16 cellular contexts compared by ENCODE assay signal in the genomic region with DNA sequence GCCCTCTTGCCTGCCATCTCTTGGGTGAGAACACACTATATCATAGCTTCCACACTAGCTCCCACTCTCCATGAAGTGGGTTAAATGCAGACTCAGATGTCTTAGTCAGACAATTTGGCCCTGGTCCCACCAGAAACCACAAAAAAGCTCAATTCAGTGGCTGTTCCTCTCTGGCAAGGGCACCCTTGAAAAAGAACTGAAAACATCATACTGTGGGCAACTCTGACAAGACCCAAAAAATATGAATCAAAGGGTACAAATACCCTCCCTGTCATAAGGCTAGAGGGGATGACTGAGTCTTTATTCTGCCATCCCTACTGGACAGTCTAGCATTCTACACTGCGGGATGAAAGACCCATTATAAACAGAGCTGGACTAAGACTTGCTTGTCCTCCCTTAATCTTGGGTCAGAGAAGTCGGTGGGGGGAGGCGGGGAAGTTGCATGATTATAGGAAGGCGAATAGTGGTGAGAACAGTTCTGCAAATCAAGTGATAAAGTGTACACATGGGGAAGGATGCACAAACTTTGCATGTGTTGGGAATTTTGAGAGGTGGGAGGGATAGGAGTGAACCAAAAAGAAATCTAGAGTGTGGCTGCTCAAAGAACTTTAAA.
DNase-seq lines count a peak whose midpoint lies in the region; ATAC-seq, FAIRE-seq and TF ChIP-seq lines count a peak whose summit lies in the region.
"Had no signal": no experiment of that assay in that cellular context is flagged by ENCODE, and none has a peak within 500 bp of the region (broad histone marks: within the 10 kb centered on the region; RNA-seq: fewer than 3 reads in every experiment).

No MANE protein-coding gene starts in this region.

- TF ChIP-seq EP300 in K562 (IDR thresholded peaks at IDR 0.05; ENCODE audit: low read length), result no peak

- H3K9ac ChIP-seq in K562 (ENCODE audit: insufficient read depth in 1 of 2, low read depth in 2 of 2, low read length in 2 of 2), result no peak overlapping the region

- no peaks in the 10 kb centered on the region for H3K9me3 ChIP-seq in K562 (replicated peaks; ENCODE audit: control insufficient read depth, insufficient read depth, low read depth, low read length)
- H3K9me3 ChIP-seq: esophagus muscularis mucosa, pancreas, tibial artery had no signal

- intact Hi-C loops in K562 (cut with micrococcal nuclease), result no loop called here

- H3K9me1 ChIP-seq in K562 (ENCODE audit: control insufficient read depth, insufficient read depth, low read length), result no peaks in the 10 kb centered on the region

- H3K9me3 Mint-ChIP-seq in WTC11, result peaks cover 9% of the 10 kb centered on the region; the same call in 1 of the 2 replicates
- H3K9me3 Mint-ChIP-seq: activated naive CD8-positive, alpha-beta T cell treated with anti-CD3 and anti-CD28 coated beads for 36 hours had no signal

- ATAC-seq in K562 (no peak), GM21360 (IDR thresholded peaks at IDR 0.05; ENCODE audit: unreplicated experiment) (no peak), GM18870 (IDR thresholded peaks at IDR 0.05; ENCODE audit: unreplicated experiment) (no peak), WTC11 (no peak)
- ATAC-seq: pancreas had no signal

- no peaks in the 10 kb centered on the region for H3K27me3 ChIP-seq in K562 (ENCODE audit: control insufficient read depth in 2 of 2, insufficient read depth in 2 of 2, low read length in 2 of 2)
- H3K27me3 ChIP-seq: esophagus muscularis mucosa, pancreas, tibial artery had no signal

- TF ChIP-seq CTCF in K562 (IDR thresholded peaks at IDR 0.05 in 2 of 3, conservative IDR thresholded peaks at IDR 0.05 in 1 of 3; ENCODE audit: insufficient read depth in 2 of 3, low read depth in 1 of 3, low read length in 3 of 3) (no peak), WTC11 (IDR thresholded peaks at IDR 0.05) (no peak)

- H3K27ac ChIP-seq in K562 (ENCODE audit: extremely low read depth, low read depth, low read length), result no peak overlapping the region
- H3K27ac ChIP-seq: coronary artery, esophagus muscularis mucosa, pancreas, tibial artery had no signal

- BruUV-seq in K562 (replicated peaks; lab: Mats Ljungman, UMichigan), result no TSS peak

- H3K4me3 Mint-ChIP-seq in WTC11, result no peak overlapping the region
- H3K4me3 Mint-ChIP-seq: activated naive CD8-positive, alpha-beta T cell treated with anti-CD3 and anti-CD28 coated beads for 36 hours had no signal

- in situ Hi-C loops in K562 (cut with MboI), result no loop called here

- WGBS in K562 (ENCODE audit: insufficient coverage, low coverage, missing lambda C conversion rate), result 3% methylated on average over 4 of the region's 4 CpGs

- H2AFZ ChIP-seq in K562 (ENCODE audit: low read depth, low read length), result no peak overlapping the region

- CTCF ChIA-PET in K562 (lab: Yijun Ruan, JAX; ENCODE audit: low intra/inter-chr PET ratio) (no interaction called here), WTC11 (lab: Charles Lee) (no interaction called here)

- no peak overlapping the region for H3K4me2 ChIP-seq in K562 (ENCODE audit: insufficient read depth, low read length)

- DNase-seq in CD1c-positive myeloid dendritic cell (ENCODE audit: extremely low spot score) (peak; percentile 22), MV-4-11 (lab: John Stamatoyannopoulos, UW) (peak; percentile 49), K562 (ENCODE audit: extremely low read depth in 1 of 4, low spot score in 3 of 4) (peak in 1 of 4 experiments; percentile 5), iris pigment epithelial cell (ENCODE audit: low read depth) (peak; percentile 27), WTC11 (ENCODE audit: low spot score) (no peak), AML-193 (lab: John Stamatoyannopoulos, UW) (no peak)
- DNase-seq: activated CD4-positive, alpha-beta T cell treated with anti-CD3 and anti-CD28 coated beads for 1 hour; activated naive CD8-positive, alpha-beta T cell treated with anti-CD3 and anti-CD28 coated beads for 36 hours; DMS153; mesendoderm; pancreas had no signal

- no peak overlapping the region for H3K27ac Mint-ChIP-seq in WTC11
- H3K27ac Mint-ChIP-seq: activated naive CD8-positive, alpha-beta T cell treated with anti-CD3 and anti-CD28 coated beads for 36 hours had no signal

- no peak for TF ChIP-seq RAD21 in K562 (CRISPR knock-in tag; conservative IDR thresholded peaks at IDR 0.05 in 1 of 2, IDR thresholded peaks at IDR 0.05 in 1 of 2)

- no peaks in the 10 kb centered on the region for H3K79me2 ChIP-seq in K562 (ENCODE audit: control insufficient read depth, insufficient read depth, low read length)

- no peaks in the 10 kb centered on the region for H3K27me3 Mint-ChIP-seq in WTC11 (ENCODE audit: low read depth)

- peaks cover 15% of the 10 kb centered on the region for H3K4me1 Mint-ChIP-seq in WTC11
- H3K4me1 Mint-ChIP-seq: activated naive CD8-positive, alpha-beta T cell treated with anti-CD3 and anti-CD28 coated beads for 36 hours had no signal

- H3K36me3 ChIP-seq in K562 (ENCODE audit: control insufficient read depth, insufficient read depth, low read length), result no peaks in the 10 kb centered on the region
- H3K36me3 ChIP-seq: esophagus muscularis mucosa, pancreas, tibial artery had no signal

- no peak for TF ChIP-seq POLR2A in K562 (conservative IDR thresholded peaks at IDR 0.05)

- H3K36me3 Mint-ChIP-seq in WTC11, result peaks cover 15% of the 10 kb centered on the region; the same call in 1 of the 2 replicates
- H3K36me3 Mint-ChIP-seq: activated naive CD8-positive, alpha-beta T cell treated with anti-CD3 and anti-CD28 coated beads for 36 hours had no signal

- H3K4me1 ChIP-seq in K562 (replicated peaks in 1 of 2; ENCODE audit: control insufficient read depth in 2 of 2, insufficient read depth in 2 of 2, low read length in 2 of 2), result peaks cover 0 to 3% of the 10 kb centered on the region in 2 experiments; a peak in 2 of 5 replicates
- H3K4me1 ChIP-seq: esophagus muscularis mucosa, pancreas, tibial artery had no signal

- no peaks in the 10 kb centered on the region for H4K20me1 ChIP-seq in K562 (replicated peaks; ENCODE audit: control insufficient read depth, insufficient read depth, low read length)

- no peak for FAIRE-seq in K562 (lab: Jason Lieb, UNC)
- FAIRE-seq: pancreas had no signal

- no peak overlapping the region for H3K4me3 ChIP-seq in K562
- H3K4me3 ChIP-seq: coronary artery, esophagus muscularis mucosa, pancreas, tibial artery had no signal

- POLR2A ChIA-PET in K562 (lab: Yijun Ruan, JAX), result interaction anchor here (0.5 kb wide), 1 partner anchor 54 kb away, joined by 3 read pairs; no protein-coding TSS in a partner anchor
- POLR2A ChIA-PET in WTC11 (lab: Charles Lee), result no interaction called here

TF ChIP-seq in K562, 482 proteins besides CTCF, POLR2A, EP300 and RAD21:
- TF ChIP-seq SAFB (IDR thresholded peaks at IDR 0.05; ENCODE audit: borderline replicate concordance, low read depth, low read length) (no peak), NFE2 (IDR thresholded peaks at IDR 0.05; ENCODE audit: low read depth) (0 out of 2 replicates have a peak, but pooled peaks have one; percentile 8)

TF ChIP-seq in WTC11, 78 proteins besides CTCF, POLR2A, EP300 and RAD21 (continues in another document):
- TF ChIP-seq ZNF416 (CRISPR knock-in tag; IDR thresholded peaks at IDR 0.05) (no peak), RELA (CRISPR knock-in tag; IDR thresholded peaks at IDR 0.05; ENCODE audit: borderline replicate concordance) (no peak), TCF7 (CRISPR knock-in tag; IDR thresholded peaks at IDR 0.05; ENCODE audit: low read depth) (no peak), TEAD1 (CRISPR knock-in tag; IDR thresholded peaks at IDR 0.05) (no peak), ATF2 (CRISPR knock-in tag; IDR thresholded peaks at IDR 0.05; ENCODE audit: borderline replicate concordance, low read depth) (no peak), ETV6 (CRISPR knock-in tag; IDR thresholded peaks at IDR 0.05) (no peak), SOX15 (CRISPR knock-in tag; IDR thresholded peaks at IDR 0.05) (no peak), GRHL2 (CRISPR knock-in tag; IDR thresholded peaks at IDR 0.05; ENCODE audit: insufficient replicate concordance, severe bottlenecking) (no peak), HMGXB4 (CRISPR knock-in tag; IDR thresholded peaks at IDR 0.05) (no peak)

Comparison
In these comparisons a context has a peak if more than half of its experiments do, and no peak if none do; other contexts are left out.
1. DNase-seq: peak in CD1c-positive myeloid dendritic cell (single experiment), MV-4-11 (single experiment) and iris pigment epithelial cell (single experiment); none in WTC11 (single experiment) and AML-193 (0 of 2).